ENCODE assay signal across 8 cellular contexts in the genomic region with DNA sequence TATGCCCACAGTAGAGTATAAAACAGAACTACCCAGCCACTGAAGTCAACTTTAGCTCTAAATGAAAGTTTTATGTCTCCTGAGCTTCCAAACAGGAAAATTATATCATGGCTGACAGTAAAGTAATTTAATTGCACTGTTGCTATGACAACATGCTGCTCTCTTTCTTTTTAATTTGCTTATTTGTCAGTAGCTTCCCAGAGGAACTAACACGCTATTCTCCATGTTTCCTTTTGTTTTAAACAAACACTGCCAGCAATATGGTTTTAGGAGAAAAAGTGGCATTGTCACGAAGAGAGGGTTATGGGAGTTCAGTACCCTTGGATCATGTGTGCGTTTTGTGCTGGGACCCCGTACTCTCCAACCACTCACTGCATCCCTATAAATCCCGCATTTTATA. TPM values are rescaled to one million over a fixed set of nuclear protein-coding genes. Genes with fewer than 3 reads are reported as not detected.
DNase-seq lines count a peak whose midpoint lies in the region; ATAC-seq and TF ChIP-seq lines count a peak whose summit lies in the region.
"Had no signal": no experiment of that assay in that cellular context is flagged by ENCODE, and none has a peak within 500 bp of the region (broad histone marks: within the 10 kb centered on the region; RNA-seq: fewer than 3 reads in every experiment).

No MANE protein-coding gene starts in this region.

- no peak for TF ChIP-seq CTCF in H9 (conservative IDR thresholded peaks at IDR 0.05)
- no peak for TF ChIP-seq CTCF in gastroesophageal sphincter (IDR thresholded peaks at IDR 0.05)

- no peak overlapping the region for H4K91ac ChIP-seq in H9 (ENCODE audit: insufficient read length, low read depth, low read length)

- H3K18ac ChIP-seq in H9 (ENCODE audit: insufficient read length, low read depth, low read length): no peak overlapping the region

- no peak overlapping the region for H2BK15ac ChIP-seq in H9 (ENCODE audit: low read depth, low read length)

- H2AFZ ChIP-seq in H9 (ENCODE audit: low read length): no peak overlapping the region

- H4K5ac ChIP-seq in H9 (ENCODE audit: insufficient read length, low read depth, low read length): no peak overlapping the region

- peak overlapping the region; percentile 77 for H3K4me2 ChIP-seq in H9 (ENCODE audit: insufficient read depth, insufficient read length, low read length)

- H3K4me3 Mint-ChIP-seq in H9: peak overlapping the region; percentile 86 to 90
- H3K4me3 Mint-ChIP-seq in activated CD4-positive, alpha-beta memory T cell treated with anti-CD3 and anti-CD28 coated beads for 36 hours: peak overlapping the region; percentile 44

- H3K4me3 ChIP-seq in gastroesophageal sphincter (peak overlapping the region; percentile 78 to 96), skeletal muscle tissue (ENCODE audit: low read length in 3 of 3) (peak overlapping the region in 1 of 3 donors; percentile 81)

- peaks cover 16% of the 10 kb centered on the region; the same call in 1 of the 2 replicates for H3K4me1 ChIP-seq in H9 (ENCODE audit: insufficient read depth, low read length)
- H3K4me1 ChIP-seq in gastroesophageal sphincter: peaks cover 4 to 70% (median 6%) of the 10 kb centered on the region in 3 donors
- peaks cover 26 to 35% (median 28%) of the 10 kb centered on the region in 3 donors for H3K4me1 ChIP-seq in skeletal muscle tissue (ENCODE audit: control insufficient read depth in 3 of 3, insufficient read depth in 3 of 3, low read length in 3 of 3)

- H3K79me2 ChIP-seq in H9 (ENCODE audit: insufficient read depth, low read length): peaks cover 49% of the 10 kb centered on the region; the same call in 1 of the 2 replicates

- POLR2A ChIA-PET in activated CD4-positive, alpha-beta memory T cell treated with anti-CD3 and anti-CD28 coated beads for 36 hours (lab: Charles Lee): interaction anchor here (1.9 kb wide), 1 partner anchor 15 kb away, joined by 15 read pairs; no protein-coding TSS in a partner anchor

- no peak overlapping the region for H3K9ac ChIP-seq in H9 (ENCODE audit: extremely low read depth, insufficient read length, low read length)
- peak overlapping the region; percentile 34 to 95 (median 91) for H3K9ac ChIP-seq in skeletal muscle tissue (ENCODE audit: low read depth in 1 of 3, low read length in 3 of 3)

- H3K27ac Mint-ChIP-seq in H9: peak overlapping the region in 1 of 3 experiments; percentile 47; a peak in 2 of 7 replicates
- H3K27ac Mint-ChIP-seq in activated CD4-positive, alpha-beta memory T cell treated with anti-CD3 and anti-CD28 coated beads for 36 hours: no peak overlapping the region

- H3K27ac ChIP-seq in H9 (ENCODE audit: insufficient read length, low read depth, low read length) (no peak overlapping the region), gastroesophageal sphincter (peak overlapping the region in 3 of 4 donors; percentile 55 to 99 (median 98)), skeletal muscle tissue (ENCODE audit: low read depth, low read length) (peak overlapping the region; percentile 98)

- TF ChIP-seq EP300 in gastroesophageal sphincter (IDR thresholded peaks at IDR 0.05): no peak

- H2BK5ac ChIP-seq in H9 (ENCODE audit: insufficient read length, low read length): no peak overlapping the region

- no peak overlapping the region for H3T11ph ChIP-seq in H9 (ENCODE audit: low read length)

- peaks cover 14% of the 10 kb centered on the region for H3K79me1 ChIP-seq in H9 (ENCODE audit: insufficient read depth, low read depth, low read length, poor library complexity, severe bottlenecking)

- no peaks in the 10 kb centered on the region for H3K27me3 ChIP-seq in H9 (ENCODE audit: insufficient read depth, low read length)
- no peaks in the 10 kb centered on the region for H3K27me3 ChIP-seq in gastroesophageal sphincter
- no peaks in the 10 kb centered on the region for H3K27me3 ChIP-seq in skeletal muscle tissue (ENCODE audit: control insufficient read depth in 3 of 3, insufficient read depth in 3 of 3, low read length in 3 of 3)

- H3K56ac ChIP-seq in H9 (ENCODE audit: insufficient read length, low read depth, low read length): no peak overlapping the region

- CTCF ChIA-PET in activated CD4-positive, alpha-beta memory T cell treated with anti-CD3 and anti-CD28 coated beads for 36 hours (lab: Charles Lee): interaction anchor here (1.0 to 1.5 kb wide), 2 partner anchors 353 to 374 kb away, joined by 3 to 4 read pairs; no protein-coding TSS in a partner anchor

- H3K36me3 ChIP-seq in gastroesophageal sphincter (peaks cover 0 to 19% of the 10 kb centered on the region in 2 donors), skeletal muscle tissue (ENCODE audit: control insufficient read depth in 3 of 3, insufficient read depth in 3 of 3, low read length in 3 of 3) (peaks cover 5 to 11% (median 9%) of the 10 kb centered on the region in 3 donors)

- intact Hi-C loops in activated CD4-positive, alpha-beta memory T cell treated with anti-CD3 and anti-CD28 coated beads for 36 hours (cut with micrococcal nuclease): loop anchor here (5.0 kb wide), 3 partner anchors 138 to 623 kb away; partner anchors contain the start of gene EML5

- peaks cover 47 to 52% (median 47%) of the 10 kb centered on the region in 3 experiments for H3K36me3 Mint-ChIP-seq in H9 (ENCODE audit: insufficient read depth in 1 of 3, low read depth in 3 of 3)
- H3K36me3 Mint-ChIP-seq in activated CD4-positive, alpha-beta memory T cell treated with anti-CD3 and anti-CD28 coated beads for 36 hours: peaks cover 25% of the 10 kb centered on the region

- no peak overlapping the region for H3K4ac ChIP-seq in H9 (ENCODE audit: low read depth, low read length)

- H3K23me2 ChIP-seq in H9 (ENCODE audit: insufficient read length, low read depth, low read length, poor library complexity, severe bottlenecking): peaks cover 16% of the 10 kb centered on the region

- no CpG with 5 or more reads among the region's 5 CpGs for WGBS in H9 (ENCODE audit: extremely low coverage, insufficient read length, low lambda C conversion rate)
- 7 to 26% methylated on average over 2 to 5 of the region's 5 CpGs for WGBS in gastroesophageal sphincter (ENCODE audit: low coverage in 1 of 2), 2 donors

- no peak overlapping the region for H2BK20ac ChIP-seq in H9 (ENCODE audit: low read depth, low read length, poor library complexity, severe bottlenecking)

- H2BK120ac ChIP-seq in H9 (ENCODE audit: low read depth, low read length, poor library complexity, severe bottlenecking): no peak overlapping the region

- no peak for DNase-seq in H9
- no peak for DNase-seq in activated CD4-positive, alpha-beta memory T cell treated with anti-CD3 and anti-CD28 coated beads for 36 hours
- DNase-seq in NCI-H2227 (lab: John Stamatoyannopoulos, UW; ENCODE audit: unreplicated experiment): no peak
- no peak for DNase-seq in NCI-H524 (lab: John Stamatoyannopoulos, UW)
- DNase-seq in Ammon's horn (ENCODE audit: low spot score): no peak
- DNase-seq: H7 had no signal

- TF ChIP-seq POLR2A in gastroesophageal sphincter (IDR thresholded peaks at IDR 0.05): no peak

- H3K14ac ChIP-seq in H9 (ENCODE audit: insufficient read depth, low read length): no peak overlapping the region

- H3K23ac ChIP-seq in H9 (ENCODE audit: insufficient read length, low read depth, low read length): no peak overlapping the region

- H3K9me3 ChIP-seq in H9 (ENCODE audit: control insufficient read depth, low read depth, low read length) (no peaks in the 10 kb centered on the region), gastroesophageal sphincter (no peaks in the 10 kb centered on the region), skeletal muscle tissue (ENCODE audit: control insufficient read depth in 3 of 3, low read length in 3 of 3) (no peaks in the 10 kb centered on the region)

- H2BK12ac ChIP-seq in H9 (ENCODE audit: insufficient read length, low read depth, low read length): no peak overlapping the region

- peaks cover 2% of the 10 kb centered on the region for H4K20me1 ChIP-seq in H9 (ENCODE audit: control insufficient read depth, insufficient read depth, insufficient read length)

- no peaks in the 10 kb centered on the region for H3K27me3 Mint-ChIP-seq in H9 (ENCODE audit: low read depth)
- H3K27me3 Mint-ChIP-seq in activated CD4-positive, alpha-beta memory T cell treated with anti-CD3 and anti-CD28 coated beads for 36 hours: no peaks in the 10 kb centered on the region

- peaks cover 14 to 20% of the 10 kb centered on the region in 2 experiments; a peak in 4 of 5 replicates for H3K9me3 Mint-ChIP-seq in H9
- no peaks in the 10 kb centered on the region for H3K9me3 Mint-ChIP-seq in activated CD4-positive, alpha-beta memory T cell treated with anti-CD3 and anti-CD28 coated beads for 36 hours

- no peak overlapping the region for H2AK5ac ChIP-seq in H9 (ENCODE audit: insufficient read length, low read length)

- no peak for ATAC-seq in gastroesophageal sphincter

- peaks cover 38 to 48% of the 10 kb centered on the region in 2 experiments for H3K4me1 Mint-ChIP-seq in H9
- peaks cover 43% of the 10 kb centered on the region for H3K4me1 Mint-ChIP-seq in activated CD4-positive, alpha-beta memory T cell treated with anti-CD3 and anti-CD28 coated beads for 36 hours (ENCODE audit: low read depth)

- H4K8ac ChIP-seq in H9 (replicated peaks; ENCODE audit: insufficient read length, low read depth, low read length): no peak overlapping the region

RNA-seq across cellular contexts. Expression of gene FOXN3, which starts 1.9 kb away (rescaled TPM):
- total RNA-seq in H9 (2021) (114 and 125 TPM in 2 replicates), gastroesophageal sphincter (100 to 1,000 TPM; 116 to 172 (median 136) TPM), skeletal muscle tissue (31.8 TPM)
- total RNA-seq in activated CD4-positive, alpha-beta memory T cell treated with anti-CD3 and anti-CD28 coated beads for 36 hours: 10 to 100 TPM; 59.1 to 63.5 TPM
